ENCODE assay signal across 9 cellular contexts in genomic region chr13:48828962-48829405, GRCh38.
DNase-seq lines count a peak whose midpoint lies in the region; ATAC-seq and TF ChIP-seq lines count a peak whose summit lies in the region.
"Had no signal": no experiment of that assay in that cellular context is flagged by ENCODE, and none has a peak within 500 bp of the region (broad histone marks: within the 10 kb centered on the region; RNA-seq: fewer than 3 reads in every experiment).

No MANE protein-coding gene starts in this region.

- H2AFZ ChIP-seq in OCI-LY1 (ENCODE audit: low read length) = no peak overlapping the region

- peak; percentile 54 for DNase-seq in DMS153 treated with DMSO at 0.1 percent for 48 hours (lab: John Stamatoyannopoulos, UW; ENCODE audit: unreplicated experiment)
- DNase-seq in iris pigment epithelial cell (ENCODE audit: low read depth) = peak; percentile 50
- DNase-seq in dedifferentiated amniotic fluid mesenchymal stem cell (ENCODE audit: extremely low spot score) = no peak
- DNase-seq in Right ventricle myocardium inferior (ENCODE audit: missing footprints) = no peak
- no peak for DNase-seq in aorta
- DNase-seq: right cardiac atrium had no signal

- H3K9ac ChIP-seq in OCI-LY1 (ENCODE audit: low read length) = no peak overlapping the region

- no peak for TF ChIP-seq CTCF in OCI-LY1 (IDR thresholded peaks at IDR 0.05; ENCODE audit: low read length)

- H3K4me1 ChIP-seq in OCI-LY1 (ENCODE audit: insufficient read depth, low read length, severe bottlenecking) (peaks cover 7% of the 10 kb centered on the region), aorta (ENCODE audit: control insufficient read depth in 1 of 2, insufficient read depth in 2 of 2, low read length in 2 of 2) (no peaks in the 10 kb centered on the region)

- ATAC-seq in HG03354 (IDR thresholded peaks at IDR 0.05; ENCODE audit: poor library complexity, severe bottlenecking, unreplicated experiment) (peak; percentile 87), GM19324 (IDR thresholded peaks at IDR 0.05; ENCODE audit: low FRiP score, unreplicated experiment) (no peak), Right ventricle myocardium inferior (no peak), aorta (ENCODE audit: low FRiP score) (no peak)
- ATAC-seq: right cardiac atrium had no signal

- H3K9me2 ChIP-seq in OCI-LY1 (ENCODE audit: low read depth, low read length) = no peaks in the 10 kb centered on the region

- H3K79me2 ChIP-seq in OCI-LY1 (ENCODE audit: insufficient read depth, low read length) = no peaks in the 10 kb centered on the region

- intact Hi-C loops in Right ventricle myocardium inferior (cut with DNase I) (no loop called here), aorta (cut with DNase I) (no loop called here)

- no peak overlapping the region for H3K4me3 ChIP-seq in OCI-LY1 (ENCODE audit: low read depth, low read length, poor library complexity, severe bottlenecking)
- no peak overlapping the region for H3K4me3 ChIP-seq in aorta (ENCODE audit: low read length in 2 of 2)

- H3K27ac ChIP-seq in OCI-LY1 (ENCODE audit: low read depth, low read length, poor library complexity, severe bottlenecking) (peak overlapping the region; percentile 42), aorta (ENCODE audit: low read depth in 1 of 2, low read length in 2 of 2) (no peak overlapping the region)

- H3K27me3 ChIP-seq in OCI-LY1 (ENCODE audit: insufficient read depth, low read length) (no peaks in the 10 kb centered on the region), aorta (ENCODE audit: control insufficient read depth in 1 of 2, insufficient read depth in 2 of 2, low read length in 1 of 2) (no peaks in the 10 kb centered on the region)

- H4K20me1 ChIP-seq in OCI-LY1 (ENCODE audit: insufficient read depth, low read length) = no peaks in the 10 kb centered on the region

- H3K9me3 ChIP-seq in OCI-LY1 (ENCODE audit: low read length) (no peaks in the 10 kb centered on the region), aorta (ENCODE audit: control insufficient read depth, low read length) (peaks cover 5% of the 10 kb centered on the region)

- no peaks in the 10 kb centered on the region for H3F3A ChIP-seq in OCI-LY1 (ENCODE audit: insufficient read depth, low read length)

- H3K4me2 ChIP-seq in OCI-LY1 (ENCODE audit: low read length) = no peak overlapping the region

- H3K36me3 ChIP-seq in OCI-LY1 (ENCODE audit: insufficient read depth, low read length) (no peaks in the 10 kb centered on the region), aorta (ENCODE audit: control insufficient read depth in 1 of 2, insufficient read depth in 2 of 2, low read length in 1 of 2) (no peaks in the 10 kb centered on the region)

- WGBS in aorta, 2 donors = 69 to 84% methylated on average over 2 of the region's 2 CpGs

Comparison
In these comparisons a context has a peak if more than half of its experiments do, and no peak if none do; other contexts are left out.
1. DNase-seq: peak in DMS153 treated with DMSO at 0.1 percent for 48 hours (single experiment) and iris pigment epithelial cell (single experiment); none in dedifferentiated amniotic fluid mesenchymal stem cell (single experiment), Right ventricle myocardium inferior (single experiment) and aorta (0 of 2).